In the genomic region with DNA sequence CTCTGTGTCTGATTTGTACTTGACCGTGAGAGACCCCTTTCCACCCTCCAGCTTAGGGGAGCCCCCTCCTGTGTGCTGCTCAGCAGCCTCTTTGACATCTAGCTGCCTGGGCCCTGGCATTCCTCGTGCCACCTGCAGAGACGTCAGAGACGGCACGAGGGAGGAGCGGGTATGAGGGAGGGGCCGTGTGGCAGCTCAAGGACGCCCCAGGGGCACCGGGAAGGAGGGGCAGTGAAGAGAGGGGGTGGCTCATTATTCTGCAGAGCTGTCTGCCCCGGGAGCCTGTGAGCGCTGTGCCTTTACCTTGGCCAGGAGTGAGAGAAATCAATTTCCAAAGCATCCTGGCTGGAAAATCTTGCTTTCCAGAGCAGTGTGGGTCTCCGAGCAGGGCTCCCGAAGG, we compare ENCODE assay signal across 8 cellular contexts. TPM values are rescaled to one million over a fixed set of nuclear protein-coding genes. Genes with fewer than 3 reads are reported as not detected.
"Had no signal": no experiment of that assay in that cellular context is flagged by ENCODE, and none has a peak within 500 bp of the region (broad histone marks: within the 10 kb centered on the region; RNA-seq: fewer than 3 reads in every experiment).

No MANE protein-coding gene starts in this region.

RNA-seq across cellular contexts. Expression of gene CRYAA, which starts 9.4 kb away (rescaled TPM):
- total RNA-seq: LHCN-M2, MCF 10A, NCI-H460, OCI-LY7, PC-9, RPMI7951, SJCRH30, SK-MEL-5 had no signal
